Comparison of ENCODE assay signal across 14 cellular contexts in genomic region chr3:36763111-36763849, GRCh38. TPM values are rescaled to one million over a fixed set of nuclear protein-coding genes. Genes with fewer than 3 reads are reported as not detected.
DNase-seq lines count a peak whose midpoint lies in the region; ATAC-seq, FAIRE-seq and TF ChIP-seq lines count a peak whose summit lies in the region.
"Had no signal": no experiment of that assay in that cellular context is flagged by ENCODE, and none has a peak within 500 bp of the region (broad histone marks: within the 10 kb centered on the region; RNA-seq: fewer than 3 reads in every experiment).

No MANE protein-coding gene starts in this region.

- WGBS in IMR-90 (ENCODE audit: extremely low coverage in 2 of 2, insufficient read length in 1 of 2), 2 experiments: no CpG with 5 or more reads among the region's 10 CpGs
- WGBS in esophagus squamous epithelium, 2 donors: 49 to 60% methylated on average over 6 to 9 of the region's 10 CpGs

- dilution Hi-C loops in IMR-90 (cut with HindIII; ENCODE audit: low sequenced_read_pairs, unreplicated experiment): no loop called here

- no peak overlapping the region for H3K56ac ChIP-seq in IMR-90 (ENCODE audit: extremely low read depth, insufficient read depth, low read length)

- no peak for FAIRE-seq in frontal cortex (lab: Jason Lieb, UNC)

- H3K79me1 ChIP-seq in IMR-90 (ENCODE audit: low read depth in 1 of 2, low read length in 2 of 2): no peaks in the 10 kb centered on the region

- ATAC-seq in IMR-90 (ENCODE audit: low read depth): no peak

- TF ChIP-seq CTCF in IMR-90 (conservative IDR thresholded peaks at IDR 0.05; ENCODE audit: low read depth, low read length) (no peak), esophagus squamous epithelium (IDR thresholded peaks at IDR 0.05) (no peak), osteocyte (IDR thresholded peaks at IDR 0.05) (no peak)

- H3K27me3 ChIP-seq in IMR-90 (ENCODE audit: control insufficient read depth, insufficient read depth, low read length): peaks cover 41% of the 10 kb centered on the region
- H3K27me3 ChIP-seq in esophagus squamous epithelium: peaks cover 0 to 82% (median 2%) of the 10 kb centered on the region in 4 donors

- peak overlapping the region; percentile 42 for H2AK9ac ChIP-seq in IMR-90 (replicated peaks; ENCODE audit: low read depth, low read length, poor library complexity)

- peaks cover 4% of the 10 kb centered on the region for H3K4me1 Mint-ChIP-seq in osteocyte (ENCODE audit: unreplicated experiment)

- no peak overlapping the region for H2BK120ac ChIP-seq in IMR-90 (ENCODE audit: low read depth, low read length)

- BruUV-seq in IMR-90 (replicated peaks; lab: Mats Ljungman, UMichigan): no TSS peak

- H4K91ac ChIP-seq in IMR-90 (ENCODE audit: insufficient read depth, low read depth, low read length): no peak overlapping the region

- H3K36me3 Mint-ChIP-seq in osteocyte (ENCODE audit: unreplicated experiment): no peaks in the 10 kb centered on the region

- POLR2A ChIA-PET in IMR-90 (lab: Charles Lee; ENCODE audit: unreplicated experiment): no interaction called here

- peaks cover 81% of the 10 kb centered on the region for H3K27me3 Mint-ChIP-seq in osteocyte (ENCODE audit: unreplicated experiment)

- no peak overlapping the region for H4K8ac ChIP-seq in IMR-90 (ENCODE audit: low read depth in 2 of 2, low read length in 2 of 2)

- H2BK15ac ChIP-seq in IMR-90 (ENCODE audit: low read depth, low read length): no peak overlapping the region

- no peak overlapping the region for H3K4ac ChIP-seq in IMR-90 (ENCODE audit: low read depth, low read length)

- H3K9me3 ChIP-seq in IMR-90 (ENCODE audit: control insufficient read depth, insufficient read depth, low read length) (peaks cover 5% of the 10 kb centered on the region; the same call in 1 of the 2 replicates), esophagus squamous epithelium (no peaks in the 10 kb centered on the region)

- H2AK5ac ChIP-seq in IMR-90 (ENCODE audit: low read depth, low read length): no peak overlapping the region

- no peak overlapping the region; the same call in 1 of the 2 replicates for H3K4me2 ChIP-seq in IMR-90 (ENCODE audit: low read depth, low read length)

- H3K27ac ChIP-seq in IMR-90 (ENCODE audit: insufficient read depth, low read length) (no peak overlapping the region), esophagus squamous epithelium (no peak overlapping the region)

- H3K36me3 ChIP-seq in IMR-90 (ENCODE audit: control insufficient read depth, insufficient read depth, low read length) (no peaks in the 10 kb centered on the region), esophagus squamous epithelium (no peaks in the 10 kb centered on the region)

- in situ Hi-C loops in IMR-90 (cut with MboI; ENCODE audit: low sequenced_read_pairs): no loop called here

- H3K4me3 ChIP-seq in IMR-90 (ENCODE audit: insufficient read depth, low read depth, low read length): no peak overlapping the region
- peak overlapping the region; percentile 9 to 67 (median 34) for H3K4me3 ChIP-seq in esophagus squamous epithelium

- CTCF ChIA-PET in IMR-90 (lab: Yijun Ruan, JAX): no interaction called here

- no peaks in the 10 kb centered on the region for H3K9me3 Mint-ChIP-seq in osteocyte (ENCODE audit: unreplicated experiment)

- no peak overlapping the region for H2BK5ac ChIP-seq in IMR-90 (ENCODE audit: low read depth, low read length, poor library complexity, severe bottlenecking)

- no peaks in the 10 kb centered on the region for H3K4me1 ChIP-seq in IMR-90 (ENCODE audit: control insufficient read depth, insufficient read depth, low read length)
- peaks cover 0 to 12% (median 0%) of the 10 kb centered on the region in 3 donors for H3K4me1 ChIP-seq in esophagus squamous epithelium

- no peaks in the 10 kb centered on the region for H4K20me1 ChIP-seq in IMR-90 (ENCODE audit: insufficient read depth, low read length)

- no peak overlapping the region for H2AFZ ChIP-seq in IMR-90 (replicated peaks; ENCODE audit: low read length, poor library complexity)

- H3K9ac ChIP-seq in IMR-90 (ENCODE audit: low read depth, low read length): no peak overlapping the region

- TF ChIP-seq RAD21 in IMR-90 (IDR thresholded peaks at IDR 0.05; ENCODE audit: low read length): no peak

- TF ChIP-seq POLR2A in IMR-90 (IDR thresholded peaks at IDR 0.05; ENCODE audit: low read depth, low read length) (no peak), esophagus squamous epithelium (IDR thresholded peaks at IDR 0.05) (no peak)

- H3K23ac ChIP-seq in IMR-90 (ENCODE audit: low read depth, low read length): no peak overlapping the region

- H3K9me1 ChIP-seq in IMR-90 (ENCODE audit: insufficient read depth, low read length): no peaks in the 10 kb centered on the region

- no peak overlapping the region for H4K5ac ChIP-seq in IMR-90 (ENCODE audit: low read depth, low read length)

- no peak overlapping the region for H3K18ac ChIP-seq in IMR-90 (ENCODE audit: low read depth, low read length)

- H3K4me3 Mint-ChIP-seq in osteocyte (ENCODE audit: unreplicated experiment): peak overlapping the region; percentile 20

- H2BK20ac ChIP-seq in IMR-90 (ENCODE audit: low read depth, low read length): no peak overlapping the region

- intact Hi-C loops in IMR-90 (cut with micrococcal nuclease): no loop called here
- intact Hi-C loops in esophagus squamous epithelium (cut with DNase I): no loop called here

- no peak overlapping the region for H3K14ac ChIP-seq in IMR-90 (replicated peaks; ENCODE audit: low read depth, low read length)

- DNase-seq in NCI-H82 (lab: John Stamatoyannopoulos, UW) (peak; percentile 4), NCI-H82 treated with DMSO at 0.1 percent for 48 hours (lab: John Stamatoyannopoulos, UW; ENCODE audit: unreplicated experiment) (no peak), IMR-90 (no peak), esophagus squamous epithelium (lab: John Stamatoyannopoulos, UW) (no peak), osteocyte (ENCODE audit: extremely low spot score, unreplicated experiment) (no peak), frontal cortex (ENCODE audit: low spot score in 2 of 2) (no peak), islet precursor cell (no peak)
- no peak for DNase-seq in stimulated activated CD8-positive, alpha-beta memory T cell treated with anti-CD3 and anti-CD28 coated beads, Interleukin-4, amount 100 ng/mL, for 48 hours
- DNase-seq: EL, mesenchymal stem cell, NCI-H1694 treated with DMSO at 0.1 percent for 48 hours, OCI-M1 had no signal

- no peak overlapping the region for H3K27ac Mint-ChIP-seq in osteocyte (ENCODE audit: unreplicated experiment)

TF ChIP-seq in IMR-90, 13 proteins besides CTCF, POLR2A, EP300 and RAD21:
- TF ChIP-seq FOS (IDR thresholded peaks at IDR 0.05; ENCODE audit: low read depth, low read length) (no peak), MXI1 (IDR thresholded peaks at IDR 0.05; ENCODE audit: borderline replicate concordance, low read depth, low read length) (no peak), USF2 (IDR thresholded peaks at IDR 0.05; ENCODE audit: low read depth, low read length) (no peak), BHLHE40 (IDR thresholded peaks at IDR 0.05; ENCODE audit: low read depth, low read length) (no peak), NFE2L2 (IDR thresholded peaks at IDR 0.05; ENCODE audit: low read depth, low read length) (no peak), RFX5 (IDR thresholded peaks at IDR 0.05; ENCODE audit: low read depth, low read length) (no peak), CHD1 (IDR thresholded peaks at IDR 0.05; ENCODE audit: low read depth, low read length) (no peak), ELK1 (IDR thresholded peaks at IDR 0.05; ENCODE audit: borderline replicate concordance, low read depth, low read length) (no peak), RCOR1 (IDR thresholded peaks at IDR 0.05; ENCODE audit: insufficient replicate concordance, low read length) (no peak), CEBPB (IDR thresholded peaks at IDR 0.05; ENCODE audit: low read depth, low read length) (no peak), MAZ (IDR thresholded peaks at IDR 0.05; ENCODE audit: borderline replicate concordance, low read depth, low read length) (no peak), SMC3 (IDR thresholded peaks at IDR 0.05; ENCODE audit: low read depth, low read length) (no peak), MAFK (IDR thresholded peaks at IDR 0.05; ENCODE audit: low read depth, low read length) (no peak)

RNA-seq across cellular contexts. Expression of gene DCLK3, which starts 1.1 kb away (rescaled TPM):
- total RNA-seq in IMR-90 (2012; rRNA removed) (not detected in 2 replicates), esophagus squamous epithelium (under 1 TPM in 3 of 4 donors, not detected in 1; 0.13 to 0.19 (median 0.18) TPM), osteocyte (not detected in 2 replicates), frontal cortex (7.7 TPM)
- not detected in 2 replicates for polyA plus RNA-seq in IMR-90 (2012; rRNA removed)
- not detected in 2 replicates for polyA plus RNA-seq in IMR-90 (2012; cell fraction: cytosol; rRNA removed)
- polyA plus RNA-seq in IMR-90 (2012; cell fraction: nucleus; rRNA removed; ENCODE audit: low replicate concordance): not detected in 2 replicates
- total RNA-seq: HT-29 had no signal
- polyA plus RNA-seq: AG04450 had no signal
